18 cellular contexts compared by ENCODE assay signal in genomic region chr2:106956416-106956815, GRCh38.
A peak's percentile ranks its signal among the peaks of the same experiment; 100 is the strongest.
DNase-seq lines count a peak whose midpoint lies in the region; ATAC-seq and TF ChIP-seq lines count a peak whose summit lies in the region.
"Had no signal": no experiment of that assay in that cellular context is flagged by ENCODE, and none has a peak within 500 bp of the region (broad histone marks: within the 10 kb centered on the region; RNA-seq: fewer than 3 reads in every experiment).

No MANE protein-coding gene starts in this region.

- H3K4me1 Mint-ChIP-seq in CD14-positive monocyte = no peaks in the 10 kb centered on the region

- H3K4me1 ChIP-seq in mesenchymal stem cell (ENCODE audit: control insufficient read depth, insufficient read depth, low read depth, low read length) (no peaks in the 10 kb centered on the region), Karpas-422 (ENCODE audit: low read length) (peaks cover 23% of the 10 kb centered on the region)
- H3K4me1 ChIP-seq: foreskin keratinocyte had no signal

- H2BK120ac ChIP-seq in mesenchymal stem cell (ENCODE audit: low read depth, low read length) = no peak overlapping the region

- no peak overlapping the region for H2AFZ ChIP-seq in mesenchymal stem cell (ENCODE audit: low read depth, low read length)
- no peak overlapping the region for H2AFZ ChIP-seq in Karpas-422 (ENCODE audit: low read length)

- no peak overlapping the region for H3K4me3 Mint-ChIP-seq in CD14-positive monocyte
- H3K4me3 Mint-ChIP-seq: CD8-positive, alpha-beta T cell; WTC11 had no signal

- peaks cover 0 to 2% (median 0%) of the 10 kb centered on the region in 3 donors for H3K27me3 Mint-ChIP-seq in CD14-positive monocyte (ENCODE audit: low read depth in 3 of 3)

- 88% methylated on average over 7 of the region's 7 CpGs for WGBS in mesenchymal stem cell

- H3K9me2 ChIP-seq in Karpas-422 (replicated peaks; ENCODE audit: insufficient read depth, low read length) = no peaks in the 10 kb centered on the region

- H2BK15ac ChIP-seq in mesenchymal stem cell (ENCODE audit: low read depth, poor library complexity, severe bottlenecking) = no peak overlapping the region

- no peak for ATAC-seq in GM18498 (IDR thresholded peaks at IDR 0.05; ENCODE audit: unreplicated experiment)
- ATAC-seq: CD8-positive, alpha-beta T cell had no signal

- H3K9ac ChIP-seq in mesenchymal stem cell (ENCODE audit: low read length) (no peak overlapping the region), Karpas-422 (ENCODE audit: low read length) (no peak overlapping the region)

- no peak overlapping the region for H3K18ac ChIP-seq in mesenchymal stem cell (ENCODE audit: low read depth in 1 of 2, low read length in 2 of 2)

- intact Hi-C loops in CD14-positive monocyte (cut with micrococcal nuclease) = no loop called here

- no peak overlapping the region for H2BK5ac ChIP-seq in mesenchymal stem cell (ENCODE audit: low read depth, low read length, poor library complexity, severe bottlenecking)

- peak overlapping the region; percentile 68 for H2AK5ac ChIP-seq in mesenchymal stem cell (ENCODE audit: low read length, severe bottlenecking)

- H3K14ac ChIP-seq in mesenchymal stem cell (ENCODE audit: low read length in 2 of 2) = no peak overlapping the region

- no peak overlapping the region for H3K4ac ChIP-seq in mesenchymal stem cell (ENCODE audit: low read depth in 1 of 2, low read length in 2 of 2)

- peaks cover 0 to 9% (median 0%) of the 10 kb centered on the region in 7 donors for H3K9me3 Mint-ChIP-seq in CD14-positive monocyte
- H3K9me3 Mint-ChIP-seq: CD8-positive, alpha-beta T cell; WTC11 had no signal

- H3K27ac ChIP-seq in mesenchymal stem cell (ENCODE audit: low read length, poor library complexity, severe bottlenecking) (peak overlapping the region; percentile 62), Karpas-422 (ENCODE audit: low read length) (no peak overlapping the region)
- H3K27ac ChIP-seq: foreskin keratinocyte, sigmoid colon had no signal

- H3K36me3 ChIP-seq in mesenchymal stem cell (ENCODE audit: control insufficient read depth in 1 of 2, insufficient read depth in 2 of 2, low read depth in 1 of 2, low read length in 2 of 2) (no peaks in the 10 kb centered on the region), Karpas-422 (ENCODE audit: insufficient read depth, low read length) (no peaks in the 10 kb centered on the region)
- H3K36me3 ChIP-seq: sigmoid colon had no signal

- H3K79me2 ChIP-seq in Karpas-422 (ENCODE audit: low read length) = no peaks in the 10 kb centered on the region

- H3K9me3 ChIP-seq in mesenchymal stem cell (ENCODE audit: control insufficient read depth, low read length) (no peaks in the 10 kb centered on the region), Karpas-422 (ENCODE audit: low read length) (no peaks in the 10 kb centered on the region)
- H3K9me3 ChIP-seq: sigmoid colon had no signal

- H4K8ac ChIP-seq in mesenchymal stem cell (ENCODE audit: low read length) = no peak overlapping the region

- H3K79me1 ChIP-seq in mesenchymal stem cell (replicated peaks; ENCODE audit: low read length, poor library complexity, severe bottlenecking) = no peaks in the 10 kb centered on the region

- no peak overlapping the region for H3K4me2 ChIP-seq in mesenchymal stem cell (ENCODE audit: low read length, poor library complexity, severe bottlenecking)
- no peak overlapping the region for H3K4me2 ChIP-seq in Karpas-422 (ENCODE audit: low read depth, low read length, poor library complexity, severe bottlenecking)

- TF ChIP-seq CTCF in CD14-positive monocyte (IDR thresholded peaks at IDR 0.05) = no peak

- H3K27me3 ChIP-seq in mesenchymal stem cell (ENCODE audit: control insufficient read depth in 1 of 2, insufficient read depth in 1 of 2, low read length in 2 of 2) (no peaks in the 10 kb centered on the region), Karpas-422 (ENCODE audit: low read length) (no peaks in the 10 kb centered on the region)
- H3K27me3 ChIP-seq: foreskin keratinocyte, sigmoid colon had no signal

- H3K36me3 Mint-ChIP-seq in CD14-positive monocyte = no peaks in the 10 kb centered on the region
- H3K36me3 Mint-ChIP-seq: CD8-positive, alpha-beta T cell; WTC11 had no signal

- no peak overlapping the region for H3K27ac Mint-ChIP-seq in CD14-positive monocyte
- H3K27ac Mint-ChIP-seq: CD8-positive, alpha-beta T cell; WTC11 had no signal

- DNase-seq in Ammon's horn (ENCODE audit: low spot score) (peak; percentile 22), NCI-H1930 (lab: John Stamatoyannopoulos, UW) (peak; percentile 47 to 74), astrocyte of the hippocampus (ENCODE audit: low read depth, low spot score) (peak; percentile 63), mesenchymal stem cell (no peak), CD14-positive monocyte (ENCODE audit: low spot score) (no peak), NCI-H187 (lab: John Stamatoyannopoulos, UW) (no peak), Karpas-422 (no peak)
- DNase-seq: ACHN; activated CD8-positive, alpha-beta memory T cell treated with anti-CD3 and anti-CD28 coated beads for 24 hours; CD8-positive, alpha-beta T cell; central memory CD4-positive, alpha-beta T cell; NK-92 treated with Interleukin-12 subunit alpha and Interleukin-12 subunit beta, amount 100 ng/mL, for 24 hours; sigmoid colon; stimulated activated CD4-positive, alpha-beta T cell treated with anti-CD3 and anti-CD28 coated beads, Interleukin-1b, Interleukin-23, amount 100 ng/mL, for 48 hours; T-helper 2 cell had no signal

- H4K91ac ChIP-seq in mesenchymal stem cell (ENCODE audit: low read length) = no peak overlapping the region

- no peak overlapping the region for H2BK12ac ChIP-seq in mesenchymal stem cell (ENCODE audit: low read length in 2 of 2)

- H3K4me3 ChIP-seq in mesenchymal stem cell (ENCODE audit: insufficient read depth in 1 of 2, low read depth in 1 of 2, low read length in 2 of 2) (no peak overlapping the region), Karpas-422 (ENCODE audit: low read length) (no peak overlapping the region)
- H3K4me3 ChIP-seq: sigmoid colon had no signal

- no peaks in the 10 kb centered on the region; the same call in 1 of the 2 replicates for H4K20me1 ChIP-seq in Karpas-422 (ENCODE audit: insufficient read depth, low read depth, low read length)

- no peak overlapping the region for H3K23ac ChIP-seq in mesenchymal stem cell (ENCODE audit: low read length in 2 of 2)

Comparison
In these comparisons a context has a peak if more than half of its experiments do, and no peak if none do; other contexts are left out.
1. DNase-seq: peak in Ammon's horn (single experiment), NCI-H1930 (2 of 2) and astrocyte of the hippocampus (single experiment); none in mesenchymal stem cell (single experiment), CD14-positive monocyte (single experiment), NCI-H187 (0 of 2) and Karpas-422 (single experiment).